ENCODE assay signal across 9 cellular contexts in genomic region chr9:22119537-22120167, GRCh38.
DNase-seq lines count a peak whose midpoint lies in the region; ATAC-seq and TF ChIP-seq lines count a peak whose summit lies in the region.
"Had no signal": no experiment of that assay in that cellular context is flagged by ENCODE, and none has a peak within 500 bp of the region (broad histone marks: within the 10 kb centered on the region; RNA-seq: fewer than 3 reads in every experiment).

No MANE protein-coding gene starts in this region.

- H3K27me3 ChIP-seq in Loucy (ENCODE audit: insufficient read depth, low read length, poor library complexity, severe bottlenecking): no peaks in the 10 kb centered on the region
- no peaks in the 10 kb centered on the region for H3K27me3 ChIP-seq in brain microvascular endothelial cell (replicated peaks)
- no peaks in the 10 kb centered on the region for H3K27me3 ChIP-seq in mucosa of rectum (ENCODE audit: control insufficient read depth in 2 of 2, insufficient read depth in 2 of 2, low read length in 2 of 2)

- H3K27me3 Mint-ChIP-seq in Calu3 (ENCODE audit: unreplicated experiment): no peaks in the 10 kb centered on the region

- no peaks in the 10 kb centered on the region for H3K9me3 ChIP-seq in Loucy (ENCODE audit: insufficient read depth, low read depth, low read length)
- no peaks in the 10 kb centered on the region for H3K9me3 ChIP-seq in mucosa of rectum (ENCODE audit: control insufficient read depth in 2 of 2, low read length in 2 of 2)

- ATAC-seq in GM18907 (IDR thresholded peaks at IDR 0.05; ENCODE audit: unreplicated experiment) (peak; percentile 67), HG02870 (IDR thresholded peaks at IDR 0.05; ENCODE audit: unreplicated experiment) (no peak), GM21737 (IDR thresholded peaks at IDR 0.05; ENCODE audit: unreplicated experiment) (no peak)

- H3K79me2 ChIP-seq in Loucy (ENCODE audit: insufficient read depth, low read length): no peaks in the 10 kb centered on the region

- no TSS peak for BruUV-seq in Calu3 (replicated peaks; lab: Mats Ljungman, UMichigan)

- peaks cover 5% of the 10 kb centered on the region for H3K36me3 Mint-ChIP-seq in Calu3 (ENCODE audit: insufficient read depth, unreplicated experiment)
- H3K36me3 Mint-ChIP-seq: IgD-negative memory B cell had no signal

- H2AFZ ChIP-seq in Loucy (ENCODE audit: low read length): no peak overlapping the region

- H3K27ac ChIP-seq in brain microvascular endothelial cell: peak overlapping the region; percentile 84
- peak overlapping the region; percentile 89 to 90 for H3K27ac ChIP-seq in mucosa of rectum (ENCODE audit: low read depth in 2 of 2, low read length in 2 of 2)

- H3K9me3 Mint-ChIP-seq in Calu3 (ENCODE audit: low read depth, unreplicated experiment): peaks cover 2% of the 10 kb centered on the region

- no peak overlapping the region for H3K4me3 Mint-ChIP-seq in Calu3 (ENCODE audit: low read depth, unreplicated experiment)
- H3K4me3 Mint-ChIP-seq: IgD-negative memory B cell had no signal

- TF ChIP-seq CTCF in Calu3 (IDR thresholded peaks at IDR 0.05; ENCODE audit: unreplicated experiment) (no peak), Loucy (conservative IDR thresholded peaks at IDR 0.05; ENCODE audit: low read length) (peak; percentile 57), brain microvascular endothelial cell (IDR thresholded peaks at IDR 0.05; ENCODE audit: low read depth, low read length, missing control alignments) (peak; percentile 71)

- H3K4me3 ChIP-seq in Loucy (ENCODE audit: low read length, poor library complexity, severe bottlenecking) (no peak overlapping the region), brain microvascular endothelial cell (ENCODE audit: low read depth, low read length) (no peak overlapping the region), mucosa of rectum (ENCODE audit: low read length in 2 of 2) (no peak overlapping the region)

- intact Hi-C loops in Calu3 (cut with micrococcal nuclease; ENCODE audit: unreplicated experiment): loop anchor here (5.0 kb wide), 1 partner anchor 67 kb away; no protein-coding TSS in a partner anchor

- H3K9ac ChIP-seq in Loucy (ENCODE audit: low read depth, low read length, poor library complexity, severe bottlenecking) (no peak overlapping the region), mucosa of rectum (ENCODE audit: low read depth in 1 of 2, low read length in 2 of 2) (peak overlapping the region in 1 of 2 donors; percentile 20)

- H4K20me1 ChIP-seq in Loucy (ENCODE audit: insufficient read depth, low read length, poor library complexity, severe bottlenecking): no peaks in the 10 kb centered on the region

- H3F3A ChIP-seq in Loucy (ENCODE audit: low read depth): no peaks in the 10 kb centered on the region

- in situ Hi-C loops in brain microvascular endothelial cell (cut with HindIII; ENCODE audit: low pct_ligation_motif_present, low sequenced_read_pairs): loop anchor here (10.0 kb wide), 1 partner anchor 305 kb away; no protein-coding TSS in a partner anchor

- DNase-seq in Calu3 (peak; percentile 21), brain microvascular endothelial cell (peak; percentile 63), OCI-M2 (lab: John Stamatoyannopoulos, UW; ENCODE audit: unreplicated experiment) (no peak)

- H3K36me3 ChIP-seq in Loucy (ENCODE audit: insufficient read depth, low read length) (no peaks in the 10 kb centered on the region), brain microvascular endothelial cell (replicated peaks) (no peaks in the 10 kb centered on the region), mucosa of rectum (ENCODE audit: control insufficient read depth in 2 of 2, insufficient read depth in 2 of 2, low read length in 2 of 2) (no peaks in the 10 kb centered on the region)

- CTCF ChIA-PET in Calu3 (lab: Charles Lee): interaction anchor here (0.6 to 1.7 kb wide), 10 partner anchors 11 to 284 kb away, joined by 3 to 16 read pairs (median 4); partner anchors contain the start of gene CDKN2B

- no peaks in the 10 kb centered on the region for H3K9me2 ChIP-seq in Loucy (replicated peaks; ENCODE audit: low read depth, low read length)

- no peak overlapping the region for H3K4me2 ChIP-seq in Loucy (ENCODE audit: low read depth, low read length, poor library complexity, severe bottlenecking)

- peaks cover 61% of the 10 kb centered on the region for H3K4me1 Mint-ChIP-seq in Calu3 (ENCODE audit: low read depth, unreplicated experiment)
- H3K4me1 Mint-ChIP-seq: IgD-negative memory B cell had no signal

- H3K27ac Mint-ChIP-seq in Calu3 (ENCODE audit: unreplicated experiment): peak overlapping the region; percentile 93
- H3K27ac Mint-ChIP-seq: IgD-negative memory B cell had no signal

- H3K4me1 ChIP-seq in Loucy (ENCODE audit: insufficient read depth, low read length, poor library complexity, severe bottlenecking): no peaks in the 10 kb centered on the region
- H3K4me1 ChIP-seq in mucosa of rectum (ENCODE audit: control insufficient read depth in 2 of 2, insufficient read depth in 2 of 2, low read length in 2 of 2): peaks cover 0 to 39% of the 10 kb centered on the region in 2 donors
